Comparison of ENCODE assay signal across 10 cellular contexts in the genomic region with DNA sequence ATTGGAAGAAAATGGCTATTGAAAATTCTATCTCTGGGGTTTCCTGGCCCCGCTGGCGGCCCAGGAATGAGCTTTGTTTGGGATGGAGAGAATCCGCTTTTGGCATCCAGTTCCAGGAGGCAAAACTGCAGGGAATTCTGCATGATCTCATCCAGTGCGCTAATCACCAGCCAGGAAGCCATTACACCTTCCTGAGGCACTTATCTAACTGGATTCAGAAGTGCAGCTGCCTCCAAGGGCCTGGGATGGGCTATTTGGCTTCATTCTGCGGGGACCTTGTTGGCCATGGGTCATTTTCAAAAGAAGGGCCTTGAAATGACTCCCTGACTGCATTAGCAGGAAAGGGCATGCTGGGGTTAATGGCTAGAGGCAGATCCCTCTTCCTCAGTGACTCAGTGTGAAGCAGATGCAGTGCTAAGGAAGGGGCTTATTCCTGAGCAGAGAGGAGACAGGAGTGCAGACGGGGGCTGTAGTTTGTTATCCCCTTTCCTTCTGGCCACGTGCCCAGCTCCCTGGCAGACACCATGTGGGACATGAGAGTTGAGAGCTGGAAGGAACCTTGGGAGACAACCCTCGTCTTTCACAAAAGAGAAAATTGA.
A peak's percentile ranks its signal among the peaks of the same experiment; 100 is the strongest.
DNase-seq lines count a peak whose midpoint lies in the region; TF ChIP-seq lines count a peak whose summit lies in the region.
"Had no signal": no experiment of that assay in that cellular context is flagged by ENCODE, and none has a peak within 500 bp of the region (broad histone marks: within the 10 kb centered on the region; RNA-seq: fewer than 3 reads in every experiment).

No MANE protein-coding gene starts in this region.

- H3K27ac Mint-ChIP-seq in endothelial cell (ENCODE audit: unreplicated experiment) (peak overlapping the region; percentile 86), nephron progenitor cell (peak overlapping the region; percentile 91)

- H3K36me3 Mint-ChIP-seq in endothelial cell (ENCODE audit: low read depth, unreplicated experiment) (no peaks in the 10 kb centered on the region), nephron progenitor cell (ENCODE audit: low read depth) (no peaks in the 10 kb centered on the region)

- DNase-seq in Daoy (ENCODE audit: low read depth) (peak; percentile 76), NCI-H2227 (lab: John Stamatoyannopoulos, UW; ENCODE audit: unreplicated experiment) (peak; percentile 51), endothelial cell (ENCODE audit: low spot score) (no peak), nephron progenitor cell (no peak), HPDE6-E6E7 (ENCODE audit: extremely low spot score) (no peak), T-helper 2 cell (no peak)
- DNase-seq in effector CD4-positive, alpha-beta T cell: no peak
- no peak for DNase-seq in effector CD8-positive, alpha-beta T cell (lab: John Stamatoyannopoulos, UW)
- DNase-seq: activated CD8-positive, alpha-beta memory T cell treated with anti-CD3 and anti-CD28 coated beads for 24 hours; SHP77 treated with DMSO at 0.1 percent for 48 hours had no signal

- H3K9me3 Mint-ChIP-seq in endothelial cell (ENCODE audit: unreplicated experiment) (no peaks in the 10 kb centered on the region), nephron progenitor cell (no peaks in the 10 kb centered on the region)

- H3K4me3 Mint-ChIP-seq in endothelial cell (ENCODE audit: unreplicated experiment) (no peak overlapping the region), nephron progenitor cell (peak overlapping the region; percentile 68)

- TF ChIP-seq CTCF in endothelial cell (IDR thresholded peaks at IDR 0.05; ENCODE audit: unreplicated experiment) (no peak), nephron progenitor cell (IDR thresholded peaks at IDR 0.05) (no peak)

- H3K4me1 Mint-ChIP-seq in endothelial cell (ENCODE audit: unreplicated experiment) (peaks cover 19% of the 10 kb centered on the region), nephron progenitor cell (peaks cover 50% of the 10 kb centered on the region)

- H3K27me3 Mint-ChIP-seq in endothelial cell (ENCODE audit: unreplicated experiment) (peaks cover 3% of the 10 kb centered on the region), nephron progenitor cell (ENCODE audit: low read depth, poor library complexity) (peaks cover 3% of the 10 kb centered on the region)

Comparison
In these comparisons a context has a peak if more than half of its experiments do, and no peak if none do; other contexts are left out.
1. DNase-seq: peak in Daoy (single experiment) and NCI-H2227 (single experiment); none in endothelial cell (single experiment), nephron progenitor cell (single experiment), HPDE6-E6E7 (single experiment), effector CD4-positive, alpha-beta T cell (single experiment), T-helper 2 cell (0 of 5) and effector CD8-positive, alpha-beta T cell (single experiment).